8 cellular contexts compared by ENCODE assay signal in genomic region chr2:154402138-154402714, GRCh38.
DNase-seq lines count a peak whose midpoint lies in the region; ATAC-seq and TF ChIP-seq lines count a peak whose summit lies in the region.

No MANE protein-coding gene starts in this region.

- H3K27me3 Mint-ChIP-seq in brain (peaks cover 4% of the 10 kb centered on the region), nephron (ENCODE audit: low read depth) (no peaks in the 10 kb centered on the region)

- H3K36me3 Mint-ChIP-seq in brain: no peaks in the 10 kb centered on the region
- no peaks in the 10 kb centered on the region for H3K36me3 Mint-ChIP-seq in nephron (ENCODE audit: low read depth)

- DNase-seq in ACHN: peak; percentile 60
- DNase-seq in NCI-H1694 (lab: John Stamatoyannopoulos, UW): peak; percentile 27
- no peak for DNase-seq in COLO668 (lab: John Stamatoyannopoulos, UW; ENCODE audit: unreplicated experiment)

- TF ChIP-seq CTCF in brain (conservative IDR thresholded peaks at IDR 0.05): peak; percentile 52 to 67
- TF ChIP-seq CTCF in nephron (IDR thresholded peaks at IDR 0.05; ENCODE audit: unreplicated experiment in 3 of 3): peak; percentile 51 to 65 (median 55)

- H3K4me1 Mint-ChIP-seq in brain: peaks cover 30% of the 10 kb centered on the region
- no peaks in the 10 kb centered on the region for H3K4me1 Mint-ChIP-seq in nephron

- in situ Hi-C loops in ACHN (cut with HindIII; ENCODE audit: low pct_ligation_motif_present, low pct_unique_long_range_greater_than_20kb, low sequenced_read_pairs): no loop called here

- ATAC-seq in GM18909 (IDR thresholded peaks at IDR 0.05; ENCODE audit: poor library complexity, unreplicated experiment) (peak; percentile 66), GM21367 (IDR thresholded peaks at IDR 0.05; ENCODE audit: unreplicated experiment) (no peak), HG02840 (IDR thresholded peaks at IDR 0.05; ENCODE audit: low FRiP score, unreplicated experiment) (no peak)

- H3K9me3 Mint-ChIP-seq in brain (no peaks in the 10 kb centered on the region), nephron (no peaks in the 10 kb centered on the region)

- H3K4me3 Mint-ChIP-seq in brain (no peak overlapping the region), nephron (no peak overlapping the region)

- H3K27ac Mint-ChIP-seq in brain (no peak overlapping the region), nephron (no peak overlapping the region)
